Comparison of ENCODE assay signal across 17 cellular contexts in the genomic region with DNA sequence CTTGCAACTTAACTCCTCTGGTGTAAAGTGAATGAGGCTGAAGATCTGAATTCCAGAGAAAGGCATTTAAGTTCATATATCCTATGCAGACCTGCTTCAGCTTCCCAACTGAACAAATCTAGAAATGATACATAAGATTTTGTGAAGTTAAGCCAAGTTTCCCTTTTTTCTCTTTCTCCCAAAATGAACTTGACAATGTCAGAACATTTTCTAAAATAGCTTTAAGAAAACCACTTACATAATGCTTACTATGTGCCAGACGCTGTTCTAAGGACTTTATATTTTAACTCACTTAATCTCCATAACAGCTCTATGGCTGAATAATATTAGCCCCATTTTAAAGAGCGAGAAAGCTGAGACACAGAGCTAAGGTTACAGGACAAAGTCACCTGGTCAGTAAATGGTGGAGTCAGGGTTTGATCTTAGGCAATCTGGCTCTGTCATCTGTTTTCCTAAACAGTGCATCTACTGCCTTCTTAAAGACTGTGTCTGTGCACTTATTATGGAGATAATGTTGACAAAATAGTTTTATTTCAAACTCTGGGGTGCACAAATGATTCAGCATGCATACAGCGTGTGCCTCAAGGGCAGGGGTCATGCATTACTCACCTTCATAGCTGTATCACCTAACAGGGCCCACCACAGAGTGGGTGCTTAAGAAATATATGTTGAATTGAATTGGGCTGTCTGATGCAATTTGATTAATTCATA.
"Had no signal": no experiment of that assay in that cellular context is flagged by ENCODE, and none has a peak within 500 bp of the region (broad histone marks: within the 10 kb centered on the region; RNA-seq: fewer than 3 reads in every experiment).

No MANE protein-coding gene starts in this region.

- H3K4me1 ChIP-seq: lower lobe of right lung, right atrium auricular region, suprapubic skin, tibial nerve had no signal

- H3K4me3 ChIP-seq: ascending aorta, dorsolateral prefrontal cortex, esophagus squamous epithelium, heart right ventricle, lower lobe of right lung, right atrium auricular region, suprapubic skin, tibial nerve had no signal

- H3K9me3 ChIP-seq: ascending aorta, esophagus squamous epithelium, heart right ventricle, lower lobe of right lung, right atrium auricular region, suprapubic skin, tibial nerve had no signal

- H3K27me3 ChIP-seq: ascending aorta, brain microvascular endothelial cell, dorsolateral prefrontal cortex, esophagus squamous epithelium, heart right ventricle, right atrium auricular region, suprapubic skin, tibial nerve had no signal

- DNase-seq: activated gamma-delta T cell treated with Interleukin-2 at 50 U/mL for 16 hours; activated T-cell treated with anti-CD3 and anti-CD28 coated beads, Interleukin-2, amount 50 U/mL, for 1 hour; brain microvascular endothelial cell; dorsolateral prefrontal cortex; esophagus squamous epithelium; heart right ventricle; lower lobe of right lung; mesendoderm; naive thymus-derived CD8-positive, alpha-beta T cell; stimulated activated CD4-positive, alpha-beta T cell treated with anti-CD3 and anti-CD28 coated beads, Interleukin-4, amount 100 ng/mL, for 4 hours; stimulated activated naive CD8-positive, alpha-beta T cell treated with anti-CD3 and anti-CD28 coated beads, Interleukin-15, amount 100 ng/mL, for 72 hours; T-helper 1 cell had no signal

- ATAC-seq: heart right ventricle; lower lobe of right lung; naive thymus-derived CD8-positive, alpha-beta T cell; stimulated activated naive CD8-positive, alpha-beta T cell treated with anti-CD3 and anti-CD28 coated beads, Interleukin-15, amount 100 ng/mL, for 72 hours; WTC11 had no signal

- H3K27ac ChIP-seq: ascending aorta, brain microvascular endothelial cell, esophagus squamous epithelium, heart right ventricle, lower lobe of right lung, right atrium auricular region, suprapubic skin, tibial nerve had no signal

- H3K36me3 ChIP-seq: brain microvascular endothelial cell, esophagus squamous epithelium had no signal
